In genomic region chr1:3693321-3693720, GRCh38 we compare ENCODE assay signal across 13 cellular contexts. TPM values are rescaled to one million over a fixed set of nuclear protein-coding genes. Genes with fewer than 3 reads are reported as not detected.
"Had no signal": no experiment of that assay in that cellular context is flagged by ENCODE, and none has a peak within 500 bp of the region (broad histone marks: within the 10 kb centered on the region; RNA-seq: fewer than 3 reads in every experiment).

No MANE protein-coding gene starts in this region.

- H2AFZ ChIP-seq: GM23248 had no signal

- H3K9me3 ChIP-seq: HAP-1 had no signal

- DNase-seq: GM23248, GOT3, H7, HFFc6, IMR-90, KG1 had no signal

- H3K9ac ChIP-seq: GM23248 had no signal

- H3K36me3 ChIP-seq: HAP-1 had no signal

- H3K9me3 Mint-ChIP-seq: HFFc6 had no signal

- H3K4me1 ChIP-seq: HAP-1 had no signal

- H3K4me3 Mint-ChIP-seq: HFFc6 had no signal

- H3K4me3 ChIP-seq: GM23248, HAP-1, K562 had no signal

- ATAC-seq: HCT116, HepG2, K562 had no signal

- H3K27ac Mint-ChIP-seq: HFFc6 had no signal

- H3K27ac ChIP-seq: GM23248, HL-60 had no signal

RNA-seq across cellular contexts. Expression of gene TP73, which starts 41.0 kb away (rescaled TPM):
- total RNA-seq: GM23248, HFFc6, HT1080, IMR-90 had no signal
- polyA plus RNA-seq: GM23248, IMR-90 had no signal

RNA-seq across cellular contexts. Expression of gene CCDC27, which starts 58.9 kb away (rescaled TPM):
- total RNA-seq: GM23248, H4, HepG2, HFFc6, HT1080, IMR-90 had no signal
- polyA plus RNA-seq: GM23248, HepG2, IMR-90 had no signal
